ENCODE assay signal across 12 cellular contexts in genomic region chrX:148499638-148500427, GRCh38. TPM values are rescaled to one million over a fixed set of nuclear protein-coding genes. Genes with fewer than 3 reads are reported as not detected.
DNase-seq lines count a peak whose midpoint lies in the region; ATAC-seq and TF ChIP-seq lines count a peak whose summit lies in the region.
"Had no signal": no experiment of that assay in that cellular context is flagged by ENCODE, and none has a peak within 500 bp of the region (broad histone marks: within the 10 kb centered on the region; RNA-seq: fewer than 3 reads in every experiment).

No MANE protein-coding gene starts in this region.

- CTCF ChIA-PET in PC-3 (lab: Charles Lee) (no interaction called here), SK-N-SH (lab: Yijun Ruan, JAX) (interaction anchor here (2.8 kb wide), 1 partner anchor 31 kb away, joined by 9 read pairs; no protein-coding TSS in a partner anchor)

- H2BK20ac ChIP-seq in H9 (ENCODE audit: low read depth, low read length, poor library complexity, severe bottlenecking), result no peak overlapping the region

- H3K4me1 ChIP-seq in H9 (ENCODE audit: insufficient read depth, low read length), result no peaks in the 10 kb centered on the region; the same call in 1 of the 2 replicates
- H3K4me1 ChIP-seq in PC-3 (ENCODE audit: insufficient read depth, low read length), result no peaks in the 10 kb centered on the region
- H3K4me1 ChIP-seq in SK-N-SH (ENCODE audit: control insufficient read depth in 1 of 2, insufficient read depth in 2 of 2, low read depth in 1 of 2, low read length in 1 of 2), result no peaks in the 10 kb centered on the region
- H3K4me1 ChIP-seq: gastrocnemius medialis, pancreas had no signal

- H2BK15ac ChIP-seq in H9 (ENCODE audit: low read depth, low read length), result no peak overlapping the region

- no peak overlapping the region for H3K56ac ChIP-seq in H9 (ENCODE audit: insufficient read length, low read depth, low read length)

- H3K36me3 ChIP-seq in neural cell (ENCODE audit: insufficient read depth, low read length) (no peaks in the 10 kb centered on the region), PC-3 (ENCODE audit: low read depth, low read length) (no peaks in the 10 kb centered on the region), SK-N-SH (replicated peaks in 1 of 2; ENCODE audit: control insufficient read depth in 1 of 2, insufficient read depth in 2 of 2, low read length in 1 of 2) (no peaks in the 10 kb centered on the region)
- H3K36me3 ChIP-seq: gastrocnemius medialis, pancreas had no signal

- peaks cover 45 to 59% of the 10 kb centered on the region in 2 experiments for H3K9me3 Mint-ChIP-seq in H9

- BruUV-seq in PC-3 (replicated peaks; lab: Mats Ljungman, UMichigan), result no TSS peak

- no peak overlapping the region for H2AK5ac ChIP-seq in H9 (ENCODE audit: insufficient read length, low read length)

- no peak overlapping the region for H4K91ac ChIP-seq in H9 (ENCODE audit: insufficient read length, low read depth, low read length)

- no peak overlapping the region for H2BK120ac ChIP-seq in H9 (ENCODE audit: low read depth, low read length, poor library complexity, severe bottlenecking)

- no peak for TF ChIP-seq CTCF in AG10803 (conservative IDR thresholded peaks at IDR 0.05; ENCODE audit: low read length)
- no peak for TF ChIP-seq CTCF in H9 (conservative IDR thresholded peaks at IDR 0.05)
- no peak for TF ChIP-seq CTCF in choroid plexus epithelial cell (conservative IDR thresholded peaks at IDR 0.05; ENCODE audit: low read depth, low read length)
- no peak for TF ChIP-seq CTCF in neural cell (IDR thresholded peaks at IDR 0.05; ENCODE audit: poor library complexity, severe bottlenecking)
- TF ChIP-seq CTCF in PC-3 (conservative IDR thresholded peaks at IDR 0.05; ENCODE audit: low read depth, low read length), result no peak
- TF ChIP-seq CTCF in SK-N-SH (IDR thresholded peaks at IDR 0.05), result no peak

- H4K20me1 ChIP-seq in H9 (ENCODE audit: control insufficient read depth, insufficient read depth, insufficient read length) (no peaks in the 10 kb centered on the region), neural cell (ENCODE audit: insufficient read depth) (no peaks in the 10 kb centered on the region), PC-3 (ENCODE audit: low read length) (no peaks in the 10 kb centered on the region), SK-N-SH (ENCODE audit: insufficient read depth) (no peaks in the 10 kb centered on the region)

- H3K23ac ChIP-seq in H9 (ENCODE audit: insufficient read length, low read depth, low read length), result no peak overlapping the region

- H3K4me3 Mint-ChIP-seq in H9, result peak overlapping the region; percentile 43 to 59; a peak in 3 of 5 replicates

- DNase-seq in AG10803 (ENCODE audit: low read depth) (no peak), H9 (peak; percentile 31), choroid plexus epithelial cell (ENCODE audit: low read depth) (no peak), middle frontal gyrus (ENCODE audit: extremely low spot score, low spot score) (no peak), PC-3 (no peak), NCI-H1417 treated with DMSO at 0.1 percent for 48 hours (lab: John Stamatoyannopoulos, UW) (no peak), SK-N-SH (no peak)
- DNase-seq: amniotic stem cell, DMS 273 treated with DMSO at 0.1 percent for 48 hours, gastrocnemius medialis had no signal

- peaks cover 0 to 3% (median 3%) of the 10 kb centered on the region in 3 experiments; a peak in 4 of 7 replicates for H3K36me3 Mint-ChIP-seq in H9 (ENCODE audit: insufficient read depth in 1 of 3, low read depth in 3 of 3)

- TF ChIP-seq RAD21 in neural cell (conservative IDR thresholded peaks at IDR 0.05) (no peak), SK-N-SH (IDR thresholded peaks at IDR 0.05; ENCODE audit: low read length) (no peak)

- H3K23me2 ChIP-seq in H9 (ENCODE audit: insufficient read length, low read depth, low read length, poor library complexity, severe bottlenecking), result peaks cover 13% of the 10 kb centered on the region

- POLR2A ChIA-PET in PC-3 (lab: Charles Lee; ENCODE audit: unreplicated experiment), result no interaction called here
- POLR2A ChIA-PET in SK-N-SH (lab: Yijun Ruan, JAX), result no interaction called here

- peaks cover 13% of the 10 kb centered on the region for H3K27me3 Mint-ChIP-seq in H9 (ENCODE audit: low read depth)

- H3K27me3 ChIP-seq in H9 (ENCODE audit: insufficient read depth, low read length), result no peaks in the 10 kb centered on the region; the same call in 1 of the 2 replicates
- no peaks in the 10 kb centered on the region for H3K27me3 ChIP-seq in neural cell (ENCODE audit: insufficient read depth, low read depth, low read length)
- H3K27me3 ChIP-seq in PC-3 (ENCODE audit: low read length), result peaks cover 14% of the 10 kb centered on the region; the same call in 1 of the 2 replicates
- peaks cover 17% of the 10 kb centered on the region; the same call in 1 of the 2 replicates for H3K27me3 ChIP-seq in SK-N-SH (ENCODE audit: insufficient read depth)

- no peak overlapping the region for H3K18ac ChIP-seq in H9 (ENCODE audit: insufficient read length, low read depth, low read length)

- intact Hi-C loops in PC-3 (cut with micrococcal nuclease), result no loop called here

- H2AFZ ChIP-seq in H9 (ENCODE audit: low read length) (no peak overlapping the region), neural cell (ENCODE audit: low read depth, low read length) (no peak overlapping the region), PC-3 (ENCODE audit: low read length) (no peak overlapping the region), SK-N-SH (ENCODE audit: low read depth) (no peak overlapping the region)

- H4K8ac ChIP-seq in H9 (replicated peaks; ENCODE audit: insufficient read length, low read depth, low read length), result no peak overlapping the region

- H3K79me1 ChIP-seq in H9 (ENCODE audit: insufficient read depth, low read depth, low read length, poor library complexity, severe bottlenecking), result no peaks in the 10 kb centered on the region

- H3T11ph ChIP-seq in H9 (ENCODE audit: low read length), result no peak overlapping the region

- H3K9me2 ChIP-seq in neural cell (ENCODE audit: insufficient read depth, low read length), result no peaks in the 10 kb centered on the region
- H3K9me2 ChIP-seq in PC-3 (replicated peaks; ENCODE audit: low read length), result no peaks in the 10 kb centered on the region
- no peaks in the 10 kb centered on the region for H3K9me2 ChIP-seq in SK-N-SH

- no peak overlapping the region for H3K27ac ChIP-seq in H9 (ENCODE audit: insufficient read length, low read depth, low read length)
- peak overlapping the region; percentile 42 for H3K27ac ChIP-seq in neural cell (ENCODE audit: low read length)
- H3K27ac ChIP-seq in PC-3 (ENCODE audit: low read length), result no peak overlapping the region
- H3K27ac ChIP-seq in SK-N-SH (ENCODE audit: low read depth in 2 of 2, low read length in 1 of 2), result no peak overlapping the region
- H3K27ac ChIP-seq: gastrocnemius medialis, pancreas had no signal

- TF ChIP-seq EP300 in neural cell (conservative IDR thresholded peaks at IDR 0.05; ENCODE audit: poor library complexity, severe bottlenecking) (no peak), SK-N-SH (IDR thresholded peaks at IDR 0.05; ENCODE audit: borderline replicate concordance in 1 of 2, low read depth in 1 of 2, low read length in 1 of 2) (no peak)

- no peak overlapping the region for H3K14ac ChIP-seq in H9 (ENCODE audit: insufficient read depth, low read length)

- no peak overlapping the region for H4K5ac ChIP-seq in H9 (ENCODE audit: insufficient read length, low read depth, low read length)

- peak overlapping the region; percentile 52 for H3K4me3 ChIP-seq in AG10803 (ENCODE audit: low read length)
- peak overlapping the region; percentile 22 for H3K4me3 ChIP-seq in choroid plexus epithelial cell (ENCODE audit: low read depth, low read length)
- H3K4me3 ChIP-seq in neural cell (ENCODE audit: low read length), result peak overlapping the region; percentile 66
- H3K4me3 ChIP-seq in PC-3 (ENCODE audit: low read length), result no peak overlapping the region
- H3K4me3 ChIP-seq in SK-N-SH (ENCODE audit: low read depth in 2 of 2, low read length in 1 of 2), result no peak overlapping the region

- H3K4me2 ChIP-seq in H9 (ENCODE audit: insufficient read depth, insufficient read length, low read length) (peak overlapping the region; percentile 16), neural cell (ENCODE audit: low read length) (no peak overlapping the region), PC-3 (ENCODE audit: low read length) (no peak overlapping the region), SK-N-SH (no peak overlapping the region; the same call in 1 of the 2 replicates)

- peaks cover 22 to 26% of the 10 kb centered on the region in 2 experiments for H3K4me1 Mint-ChIP-seq in H9

- no peak overlapping the region for H3K9ac ChIP-seq in H9 (ENCODE audit: extremely low read depth, insufficient read length, low read length)
- H3K9ac ChIP-seq in neural cell (ENCODE audit: low read length), result peak overlapping the region; percentile 60
- H3K9ac ChIP-seq in PC-3 (ENCODE audit: low read length), result no peak overlapping the region
- no peak overlapping the region for H3K9ac ChIP-seq in SK-N-SH

- no CpG with 5 or more reads among the region's 35 CpGs for WGBS in H9 (ENCODE audit: extremely low coverage, insufficient read length, low lambda C conversion rate)
- 16% methylated on average over 22 of the region's 35 CpGs for WGBS in SK-N-SH (ENCODE audit: low lambda C conversion rate)

- H3F3A ChIP-seq in neural cell (ENCODE audit: insufficient read depth, low read length, poor library complexity, severe bottlenecking), result no peaks in the 10 kb centered on the region
- no peaks in the 10 kb centered on the region for H3F3A ChIP-seq in PC-3 (ENCODE audit: low read length, unreplicated experiment)
- no peaks in the 10 kb centered on the region for H3F3A ChIP-seq in SK-N-SH (replicated peaks; ENCODE audit: insufficient read depth)

- H3K79me2 ChIP-seq in H9 (ENCODE audit: insufficient read depth, low read length), result no peaks in the 10 kb centered on the region
- peaks cover 33% of the 10 kb centered on the region for H3K79me2 ChIP-seq in neural cell (replicated peaks; ENCODE audit: insufficient read depth, low read length)
- H3K79me2 ChIP-seq in PC-3 (ENCODE audit: low read length), result no peaks in the 10 kb centered on the region
- H3K79me2 ChIP-seq in SK-N-SH (ENCODE audit: insufficient read depth), result no peaks in the 10 kb centered on the region

- H3K9me3 ChIP-seq in H9 (ENCODE audit: control insufficient read depth, low read depth, low read length) (peaks cover 35% of the 10 kb centered on the region), neural cell (ENCODE audit: low read length) (no peaks in the 10 kb centered on the region), PC-3 (ENCODE audit: low read length) (no peaks in the 10 kb centered on the region), SK-N-SH (no peaks in the 10 kb centered on the region)
- H3K9me3 ChIP-seq: gastrocnemius medialis, pancreas had no signal

- no peak overlapping the region for H2BK12ac ChIP-seq in H9 (ENCODE audit: insufficient read length, low read depth, low read length)

- H3K27ac Mint-ChIP-seq in H9, result no peak overlapping the region

- no peak overlapping the region for H2BK5ac ChIP-seq in H9 (ENCODE audit: insufficient read length, low read length)

- H3K4ac ChIP-seq in H9 (ENCODE audit: low read depth, low read length), result no peak overlapping the region

- ATAC-seq in PC-3, result no peak
- ATAC-seq: gastrocnemius medialis had no signal

RNA-seq across cellular contexts. Expression of gene AFF2, which starts 0.6 kb away (rescaled TPM):
- 14.6 and 15.7 TPM in 2 replicates for total RNA-seq in H9 (2021)
- 10.5 and 18.6 TPM in 2 replicates for polyA plus RNA-seq in neural cell
- 391 and 420 TPM in 2 replicates for polyA minus RNA-seq in neural cell
- total RNA-seq in PC-3 (2014; rRNA removed), result not detected in 2 replicates
- polyA plus RNA-seq in SK-N-SH (2012; rRNA removed), result not detected in 2 replicates
- not detected in 2 replicates for polyA plus RNA-seq in SK-N-SH (2012; cell fraction: cytosol; rRNA removed)
- polyA plus RNA-seq in SK-N-SH (2012; cell fraction: nucleus; rRNA removed), result not detected in 2 replicates

Comparison
In these comparisons a context has a peak if more than half of its experiments do, and no peak if none do; other contexts are left out.
1. H3K4me3 ChIP-seq: peak in AG10803 (single experiment), choroid plexus epithelial cell (single experiment) and neural cell (single experiment); none in PC-3 (single experiment) and SK-N-SH (0 of 2).
2. RNA of gene AFF2, which starts 0.6 kb away (total RNA-seq): 14.6 to 15.7 TPM in H9; not detected in PC-3; every median in the first group is over 10 times any median in the second.